ENCODE assay signal across 11 cellular contexts in genomic region chr1:183019860-183020259, GRCh38. TPM values are rescaled to one million over a fixed set of nuclear protein-coding genes. Genes with fewer than 3 reads are reported as not detected.
A peak's percentile ranks its signal among the peaks of the same experiment; 100 is the strongest.
DNase-seq lines count a peak whose midpoint lies in the region; ATAC-seq, FAIRE-seq and TF ChIP-seq lines count a peak whose summit lies in the region.
"Had no signal": no experiment of that assay in that cellular context is flagged by ENCODE, and none has a peak within 500 bp of the region (broad histone marks: within the 10 kb centered on the region; RNA-seq: fewer than 3 reads in every experiment).

No MANE protein-coding gene starts in this region.

- peaks cover 4% of the 10 kb centered on the region for H3K27me3 Mint-ChIP-seq in neural progenitor cell (ENCODE audit: insufficient read depth, low read depth)
- peaks cover 47% of the 10 kb centered on the region for H3K27me3 Mint-ChIP-seq in activated CD4-positive, alpha-beta T cell treated with anti-CD3 and anti-CD28 coated beads for 36 hours

- H3K4me1 Mint-ChIP-seq in neural progenitor cell = peaks cover 12% of the 10 kb centered on the region
- H3K4me1 Mint-ChIP-seq in activated CD4-positive, alpha-beta T cell treated with anti-CD3 and anti-CD28 coated beads for 36 hours = peaks cover 10% of the 10 kb centered on the region

- DNase-seq in NCI-H446 (lab: John Stamatoyannopoulos, UW) = peak; percentile 19 to 54
- DNase-seq in dermis microvascular lymphatic vessel endothelial cell (ENCODE audit: low read depth in 2 of 2) = peak; percentile 89 to 94
- DNase-seq in neural progenitor cell (ENCODE audit: low spot score) = no peak
- no peak for DNase-seq in smooth muscle cell (lab: John Stamatoyannopoulos, UW; ENCODE audit: unreplicated experiment)
- DNase-seq in activated CD4-positive, alpha-beta T cell treated with anti-CD3 and anti-CD28 coated beads for 36 hours = no peak
- DNase-seq: activated B cell treated with CpG ODN at 0.5 μM for 24 hours, NCI-H1436 treated with DMSO at 0.1 percent for 48 hours had no signal

- H2AFZ ChIP-seq in neural progenitor cell (replicated peaks) (no peak overlapping the region), smooth muscle cell (ENCODE audit: low read depth) (no peak overlapping the region)

- no peak overlapping the region for H3K27ac Mint-ChIP-seq in neural progenitor cell
- H3K27ac Mint-ChIP-seq in activated CD4-positive, alpha-beta T cell treated with anti-CD3 and anti-CD28 coated beads for 36 hours = no peak overlapping the region
- H3K27ac Mint-ChIP-seq: activated B cell treated with CpG ODN at 0.5 μM for 24 hours; activated T-helper 2 cell treated with anti-CD3 and anti-CD28 coated beads, Interferon-gamma antibody, Interleukin-2, Interleukin-4, amounts not matched to agents 10 μg/mL and 5 μg/mL and 100 μg/mL, durations not matched to agents 14 hours and 24 hours and 36 hours had no signal

- TF ChIP-seq CTCF in neural progenitor cell (IDR thresholded peaks at IDR 0.05) (peak; percentile 17), smooth muscle cell (IDR thresholded peaks at IDR 0.05; ENCODE audit: borderline replicate concordance, insufficient read depth, poor library complexity, severe bottlenecking) (no peak)

- H3K4me1 ChIP-seq in neural progenitor cell (peaks cover 12% of the 10 kb centered on the region), smooth muscle cell (ENCODE audit: low read depth) (peaks cover under 1% of the 10 kb centered on the region)

- H3K9ac ChIP-seq in neural progenitor cell = no peak overlapping the region
- no peak overlapping the region for H3K9ac ChIP-seq in smooth muscle cell (ENCODE audit: low read depth)

- peaks cover 40% of the 10 kb centered on the region for H3F3A ChIP-seq in neural progenitor cell (ENCODE audit: low read depth)
- peaks cover 5% of the 10 kb centered on the region for H3F3A ChIP-seq in smooth muscle cell (ENCODE audit: low read depth)

- no peaks in the 10 kb centered on the region for H3K9me3 Mint-ChIP-seq in neural progenitor cell
- H3K9me3 Mint-ChIP-seq in activated CD4-positive, alpha-beta T cell treated with anti-CD3 and anti-CD28 coated beads for 36 hours (ENCODE audit: low read depth) = peaks cover 4% of the 10 kb centered on the region
- H3K9me3 Mint-ChIP-seq: activated B cell treated with CpG ODN at 0.5 μM for 24 hours; activated T-helper 2 cell treated with anti-CD3 and anti-CD28 coated beads, Interferon-gamma antibody, Interleukin-2, Interleukin-4, amounts not matched to agents 10 μg/mL and 5 μg/mL and 100 μg/mL, durations not matched to agents 14 hours and 24 hours and 36 hours had no signal

- no peak overlapping the region for H3K4me2 ChIP-seq in neural progenitor cell
- no peak overlapping the region for H3K4me2 ChIP-seq in smooth muscle cell

- CTCF ChIA-PET in activated CD4-positive, alpha-beta T cell treated with anti-CD3 and anti-CD28 coated beads for 36 hours (lab: Charles Lee) = no interaction called here

- ATAC-seq in HG02763 (IDR thresholded peaks at IDR 0.05; ENCODE audit: unreplicated experiment) (no peak), HG03457 (IDR thresholded peaks at IDR 0.05; ENCODE audit: unreplicated experiment) (no peak)
- ATAC-seq in activated CD4-positive, alpha-beta T cell treated with anti-CD3 and anti-CD28 coated beads for 36 hours = no peak

- H4K20me1 ChIP-seq in neural progenitor cell (ENCODE audit: low read depth) (peaks cover 9% of the 10 kb centered on the region), smooth muscle cell (ENCODE audit: low read depth) (peaks cover 12% of the 10 kb centered on the region)

- no peaks in the 10 kb centered on the region for H3K27me3 ChIP-seq in neural progenitor cell
- H3K27me3 ChIP-seq in smooth muscle cell (ENCODE audit: low read depth) = no peaks in the 10 kb centered on the region

- H3K79me2 ChIP-seq in neural progenitor cell (ENCODE audit: low read depth) (peaks cover 9% of the 10 kb centered on the region), smooth muscle cell (ENCODE audit: low read depth) (peaks cover 12% of the 10 kb centered on the region)

- 72% methylated on average over 1 of the region's 1 CpG for WGBS in smooth muscle cell (ENCODE audit: low lambda C conversion rate)

- H3K36me3 Mint-ChIP-seq in neural progenitor cell = no peaks in the 10 kb centered on the region
- H3K36me3 Mint-ChIP-seq in activated CD4-positive, alpha-beta T cell treated with anti-CD3 and anti-CD28 coated beads for 36 hours (ENCODE audit: low read depth) = no peaks in the 10 kb centered on the region

- no peak overlapping the region for H3K4me3 Mint-ChIP-seq in neural progenitor cell
- no peak overlapping the region for H3K4me3 Mint-ChIP-seq in activated CD4-positive, alpha-beta T cell treated with anti-CD3 and anti-CD28 coated beads for 36 hours
- H3K4me3 Mint-ChIP-seq: activated B cell treated with CpG ODN at 0.5 μM for 24 hours had no signal

- POLR2A ChIA-PET in activated CD4-positive, alpha-beta T cell treated with anti-CD3 and anti-CD28 coated beads for 36 hours (lab: Charles Lee) = no interaction called here

- intact Hi-C loops in activated CD4-positive, alpha-beta T cell treated with anti-CD3 and anti-CD28 coated beads for 36 hours (cut with DNase I, micrococcal nuclease) = loop anchor here (5.0 to 10.0 kb wide), 5 partner anchors 58 to 615 kb away; partner anchors contain the start of genes ARPC5 (in 1 of the 2), LAMC2 (in 1 of the 2) and SMG7 (in 1 of the 2)

- no peak overlapping the region for H3K4me3 ChIP-seq in neural progenitor cell
- no peak overlapping the region for H3K4me3 ChIP-seq in smooth muscle cell

- H3K27ac ChIP-seq in neural progenitor cell (no peak overlapping the region), smooth muscle cell (ENCODE audit: low read depth) (no peak overlapping the region)

- H3K9me3 ChIP-seq in neural progenitor cell (ENCODE audit: low read depth) (no peaks in the 10 kb centered on the region), smooth muscle cell (replicated peaks; ENCODE audit: low read depth) (no peaks in the 10 kb centered on the region)

- H3K36me3 ChIP-seq in neural progenitor cell = no peaks in the 10 kb centered on the region
- H3K36me3 ChIP-seq in smooth muscle cell (ENCODE audit: low read depth) = no peaks in the 10 kb centered on the region

- FAIRE-seq in G401.6 (lab: Jason Lieb, UNC) = peak; percentile 63

RNA-seq across cellular contexts. Expression of gene LAMC1, which starts 3.4 kb away (rescaled TPM):
- total RNA-seq in dermis microvascular lymphatic vessel endothelial cell (337 and 395 TPM in 2 replicates), neural progenitor cell (ENCODE audit: low replicate concordance) (72.8 and 90.2 TPM in 2 replicates), smooth muscle cell (137 and 156 TPM in 2 replicates)
- polyA plus RNA-seq in smooth muscle cell = 64.9 and 71.0 TPM in 2 replicates
- under 1 TPM; 0.25 to 0.46 TPM for total RNA-seq in activated CD4-positive, alpha-beta T cell treated with anti-CD3 and anti-CD28 coated beads for 36 hours

Comparison
In these comparisons a context has a peak if more than half of its experiments do, and no peak if none do; other contexts are left out.
1. DNase-seq: peak in NCI-H446 (2 of 2) and dermis microvascular lymphatic vessel endothelial cell (2 of 2); none in neural progenitor cell (single experiment), smooth muscle cell (single experiment) and activated CD4-positive, alpha-beta T cell treated with anti-CD3 and anti-CD28 coated beads for 36 hours (single experiment).
2. RNA of gene LAMC1, which starts 3.4 kb away (total RNA-seq): 337 to 395 TPM in dermis microvascular lymphatic vessel endothelial cell, 137 to 156 TPM in smooth muscle cell and 72.8 to 90.2 TPM in neural progenitor cell; 0.25 to 0.46 TPM in activated CD4-positive, alpha-beta T cell treated with anti-CD3 and anti-CD28 coated beads for 36 hours; every median in the first group is over 10 times any median in the second.